12 cellular contexts compared by ENCODE assay signal in genomic region chr21:14527690-14528652, GRCh38. TPM values are rescaled to one million over a fixed set of nuclear protein-coding genes. Genes with fewer than 3 reads are reported as not detected.
A peak's percentile ranks its signal among the peaks of the same experiment; 100 is the strongest.
DNase-seq lines count a peak whose midpoint lies in the region; ATAC-seq and TF ChIP-seq lines count a peak whose summit lies in the region.
"Had no signal": no experiment of that assay in that cellular context is flagged by ENCODE, and none has a peak within 500 bp of the region (broad histone marks: within the 10 kb centered on the region; RNA-seq: fewer than 3 reads in every experiment).

No MANE protein-coding gene starts in this region.

- no peak overlapping the region for H3K27ac ChIP-seq in OCI-LY3 (ENCODE audit: low read length)

- ATAC-seq in central memory CD8-positive, alpha-beta T cell (replicated peaks; ENCODE audit: extremely low read depth, poor library complexity, severe bottlenecking) = no peak
- peak; percentile 33 for ATAC-seq in stimulated activated naive CD8-positive, alpha-beta T cell treated with anti-CD3 and anti-CD28 coated beads, Interleukin-15, Interleukin-2, amounts not matched to agents 100 U/mL and 50 U/mL, for 24 hours
- no peak for ATAC-seq in GM21390 (IDR thresholded peaks at IDR 0.05; ENCODE audit: unreplicated experiment)
- ATAC-seq: GM23338, Panc1 had no signal

- no peaks in the 10 kb centered on the region for H3K27me3 ChIP-seq in OCI-LY3 (ENCODE audit: low read depth, low read length)

- H3K27ac Mint-ChIP-seq in activated naive CD4-positive, alpha-beta T cell treated with anti-CD3 and anti-CD28 coated beads for 36 hours = peak overlapping the region; percentile 92
- peak overlapping the region; percentile 93 for H3K27ac Mint-ChIP-seq in central memory CD8-positive, alpha-beta T cell (ENCODE audit: low read depth)
- H3K27ac Mint-ChIP-seq: GM23338 had no signal

- H3K79me2 ChIP-seq in OCI-LY3 (ENCODE audit: low read length) = peaks cover 13% of the 10 kb centered on the region

- CTCF ChIA-PET in activated naive CD4-positive, alpha-beta T cell treated with anti-CD3 and anti-CD28 coated beads for 36 hours (lab: Charles Lee) = interaction anchor here (0.7 to 4.3 kb wide), 8 partner anchors 17 to 210 kb away, joined by 3 to 20 read pairs (median 4); no protein-coding TSS in a partner anchor

- no peak overlapping the region for H3K9ac ChIP-seq in OCI-LY3 (ENCODE audit: low read length)

- H3K4me2 ChIP-seq in OCI-LY3 (ENCODE audit: low read length) = peak overlapping the region; percentile 94
- H3K4me2 ChIP-seq: GM23338 had no signal

- H4K20me1 ChIP-seq in OCI-LY3 (ENCODE audit: insufficient read depth, low read length) = peaks cover 30% of the 10 kb centered on the region

- H3K9me3 Mint-ChIP-seq in activated naive CD4-positive, alpha-beta T cell treated with anti-CD3 and anti-CD28 coated beads for 36 hours = no peaks in the 10 kb centered on the region
- H3K9me3 Mint-ChIP-seq in central memory CD8-positive, alpha-beta T cell = no peaks in the 10 kb centered on the region
- H3K9me3 Mint-ChIP-seq: GM23338 had no signal

- TF ChIP-seq CTCF in OCI-LY3 (IDR thresholded peaks at IDR 0.05; ENCODE audit: low read depth, low read length) = no peak

- H2AFZ ChIP-seq in OCI-LY3 (ENCODE audit: low read depth, low read length) = no peak overlapping the region
- H2AFZ ChIP-seq: GM23338 had no signal

- peaks cover 10% of the 10 kb centered on the region for H3K36me3 Mint-ChIP-seq in activated naive CD4-positive, alpha-beta T cell treated with anti-CD3 and anti-CD28 coated beads for 36 hours (ENCODE audit: low read depth)
- peaks cover 3% of the 10 kb centered on the region for H3K36me3 Mint-ChIP-seq in central memory CD8-positive, alpha-beta T cell (ENCODE audit: insufficient read depth)

- peaks cover 66% of the 10 kb centered on the region for H3K4me1 Mint-ChIP-seq in activated naive CD4-positive, alpha-beta T cell treated with anti-CD3 and anti-CD28 coated beads for 36 hours (ENCODE audit: low read depth)
- peaks cover 49% of the 10 kb centered on the region for H3K4me1 Mint-ChIP-seq in central memory CD8-positive, alpha-beta T cell
- H3K4me1 Mint-ChIP-seq: GM23338 had no signal

- H3K9me3 ChIP-seq in OCI-LY3 (ENCODE audit: insufficient read depth, low read length) = no peaks in the 10 kb centered on the region

- H3K4me3 ChIP-seq in OCI-LY3 (ENCODE audit: low read length) = peak overlapping the region; percentile 59
- H3K4me3 ChIP-seq: GM23338 had no signal

- H3K4me3 Mint-ChIP-seq in activated naive CD4-positive, alpha-beta T cell treated with anti-CD3 and anti-CD28 coated beads for 36 hours = peak overlapping the region; percentile 59
- peak overlapping the region; percentile 73 for H3K4me3 Mint-ChIP-seq in central memory CD8-positive, alpha-beta T cell
- H3K4me3 Mint-ChIP-seq: GM23338 had no signal

- DNase-seq in activated naive CD4-positive, alpha-beta T cell treated with anti-CD3 and anti-CD28 coated beads for 36 hours = no peak
- no peak for DNase-seq in activated naive CD4-positive, alpha-beta T cell treated with Interleukin-2 at 50 U/mL for 16 hours
- no peak for DNase-seq in central memory CD8-positive, alpha-beta T cell (ENCODE audit: low spot score in 2 of 2)
- DNase-seq in stimulated activated naive CD8-positive, alpha-beta T cell treated with anti-CD3 and anti-CD28 coated beads, Interleukin-15, Interleukin-2, amounts not matched to agents 100 U/mL and 50 U/mL, for 24 hours = no peak
- no peak for DNase-seq in NCI-H524 treated with DMSO at 0.1 percent for 48 hours (lab: John Stamatoyannopoulos, UW)
- no peak for DNase-seq in GDM1 (lab: John Stamatoyannopoulos, UW)
- DNase-seq: activated CD4-positive, alpha-beta T cell treated with anti-CD3 and anti-CD28 coated beads for 48 hours; NCI-H1930 had no signal

- no peaks in the 10 kb centered on the region for H3K27me3 Mint-ChIP-seq in activated naive CD4-positive, alpha-beta T cell treated with anti-CD3 and anti-CD28 coated beads for 36 hours (ENCODE audit: low read depth)
- no peaks in the 10 kb centered on the region for H3K27me3 Mint-ChIP-seq in central memory CD8-positive, alpha-beta T cell

- intact Hi-C loops in activated naive CD4-positive, alpha-beta T cell treated with anti-CD3 and anti-CD28 coated beads for 36 hours (cut with micrococcal nuclease) = loop anchor here (1.0 to 2.0 kb wide), 4 partner anchors 20 to 102 kb away; no protein-coding TSS in a partner anchor

- H3K36me3 ChIP-seq in OCI-LY3 (replicated peaks; ENCODE audit: low read depth, low read length) = peaks cover 4% of the 10 kb centered on the region

- peaks cover 44% of the 10 kb centered on the region for H3K4me1 ChIP-seq in OCI-LY3 (ENCODE audit: low read length)

RNA-seq across cellular contexts. Expression of gene SAMSN1, which starts 18.1 kb away (rescaled TPM):
- 10 to 100 TPM; 41.1 to 43.0 TPM for total RNA-seq in activated naive CD4-positive, alpha-beta T cell treated with anti-CD3 and anti-CD28 coated beads for 36 hours
